ENCODE assay signal across 1 cellular context in genomic region chrX:149758068-149758714, GRCh38.
TF ChIP-seq lines count a peak whose summit lies in the region.

No MANE protein-coding gene starts in this region.

TF ChIP-seq in GM12878, 131 proteins besides CTCF, POLR2A, EP300 and RAD21:
- no peak for TF ChIP-seq IRF5 (IDR thresholded peaks at IDR 0.05; ENCODE audit: borderline replicate concordance)
- TF ChIP-seq SPI1 (IDR thresholded peaks at IDR 0.05; ENCODE audit: borderline replicate concordance, insufficient read depth, low read depth, low read length): 0 out of 2 replicates have a peak, but pooled peaks have one; percentile 2
- no peak for TF ChIP-seq PML (IDR thresholded peaks at IDR 0.05; ENCODE audit: low read length)
- TF ChIP-seq, protein P1, sequence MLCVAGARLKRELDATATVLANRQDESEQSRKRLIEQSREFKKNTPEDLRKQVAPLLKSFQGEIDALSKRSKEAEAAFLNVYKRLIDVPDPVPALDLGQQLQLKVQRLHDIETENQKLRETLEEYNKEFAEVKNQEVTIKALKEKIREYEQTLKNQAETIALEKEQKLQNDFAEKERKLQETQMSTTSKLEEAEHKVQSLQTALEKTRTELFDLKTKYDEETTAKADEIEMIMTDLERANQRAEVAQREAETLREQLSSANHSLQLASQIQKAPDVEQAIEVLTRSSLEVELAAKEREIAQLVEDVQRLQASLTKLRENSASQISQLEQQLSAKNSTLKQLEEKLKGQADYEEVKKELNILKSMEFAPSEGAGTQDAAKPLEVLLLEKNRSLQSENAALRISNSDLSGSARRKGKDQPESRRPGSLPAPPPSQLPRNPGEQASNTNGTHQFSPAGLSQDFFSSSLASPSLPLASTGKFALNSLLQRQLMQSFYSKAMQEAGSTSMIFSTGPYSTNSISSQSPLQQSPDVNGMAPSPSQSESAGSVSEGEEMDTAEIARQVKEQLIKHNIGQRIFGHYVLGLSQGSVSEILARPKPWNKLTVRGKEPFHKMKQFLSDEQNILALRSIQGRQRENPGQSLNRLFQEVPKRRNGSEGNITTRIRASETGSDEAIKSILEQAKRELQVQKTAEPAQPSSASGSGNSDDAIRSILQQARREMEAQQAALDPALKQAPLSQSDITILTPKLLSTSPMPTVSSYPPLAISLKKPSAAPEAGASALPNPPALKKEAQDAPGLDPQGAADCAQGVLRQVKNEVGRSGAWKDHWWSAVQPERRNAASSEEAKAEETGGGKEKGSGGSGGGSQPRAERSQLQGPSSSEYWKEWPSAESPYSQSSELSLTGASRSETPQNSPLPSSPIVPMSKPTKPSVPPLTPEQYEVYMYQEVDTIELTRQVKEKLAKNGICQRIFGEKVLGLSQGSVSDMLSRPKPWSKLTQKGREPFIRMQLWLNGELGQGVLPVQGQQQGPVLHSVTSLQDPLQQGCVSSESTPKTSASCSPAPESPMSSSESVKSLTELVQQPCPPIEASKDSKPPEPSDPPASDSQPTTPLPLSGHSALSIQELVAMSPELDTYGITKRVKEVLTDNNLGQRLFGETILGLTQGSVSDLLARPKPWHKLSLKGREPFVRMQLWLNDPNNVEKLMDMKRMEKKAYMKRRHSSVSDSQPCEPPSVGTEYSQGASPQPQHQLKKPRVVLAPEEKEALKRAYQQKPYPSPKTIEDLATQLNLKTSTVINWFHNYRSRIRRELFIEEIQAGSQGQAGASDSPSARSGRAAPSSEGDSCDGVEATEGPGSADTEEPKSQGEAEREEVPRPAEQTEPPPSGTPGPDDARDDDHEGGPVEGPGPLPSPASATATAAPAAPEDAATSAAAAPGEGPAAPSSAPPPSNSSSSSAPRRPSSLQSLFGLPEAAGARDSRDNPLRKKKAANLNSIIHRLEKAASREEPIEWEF (IDR thresholded peaks at IDR 0.05; ENCODE audit: insufficient replicate concordance, low read depth, low read length): no peak
TF ChIP-seq in GM12878: peak in this region for 1.
